Comparison of ENCODE assay signal across 10 cellular contexts in genomic region chr10:63068246-63068645, GRCh38.
DNase-seq lines count a peak whose midpoint lies in the region; ATAC-seq and TF ChIP-seq lines count a peak whose summit lies in the region.
"Had no signal": no experiment of that assay in that cellular context is flagged by ENCODE, and none has a peak within 500 bp of the region (broad histone marks: within the 10 kb centered on the region; RNA-seq: fewer than 3 reads in every experiment).

No MANE protein-coding gene starts in this region.

- H3K27me3 ChIP-seq in aorta (ENCODE audit: control insufficient read depth in 1 of 2, insufficient read depth in 2 of 2, low read length in 1 of 2), result no peaks in the 10 kb centered on the region

- H3K4me3 ChIP-seq in fibroblast of mammary gland (ENCODE audit: control insufficient read depth, low read depth, low read length) (no peak overlapping the region), aorta (ENCODE audit: low read length in 2 of 2) (no peak overlapping the region)
- H3K4me3 ChIP-seq: esophagus squamous epithelium had no signal

- H3K4me1 ChIP-seq in aorta (ENCODE audit: control insufficient read depth in 1 of 2, insufficient read depth in 2 of 2, low read length in 2 of 2), result no peaks in the 10 kb centered on the region
- H3K4me1 ChIP-seq: esophagus squamous epithelium had no signal

- WGBS in aorta, 2 donors, result 82 to 83% methylated on average over 7 of the region's 7 CpGs

- H3K9me3 ChIP-seq in aorta (ENCODE audit: control insufficient read depth, low read length), result no peaks in the 10 kb centered on the region
- H3K9me3 ChIP-seq: Caco-2, esophagus squamous epithelium had no signal

- no peak overlapping the region for H3K27ac ChIP-seq in aorta (ENCODE audit: low read depth in 1 of 2, low read length in 2 of 2)
- H3K27ac ChIP-seq: esophagus squamous epithelium had no signal

- intact Hi-C loops in aorta (cut with DNase I), result no loop called here

- H3K36me3 ChIP-seq in aorta (ENCODE audit: control insufficient read depth in 1 of 2, insufficient read depth in 2 of 2, low read length in 1 of 2), result no peaks in the 10 kb centered on the region
- H3K36me3 ChIP-seq: esophagus squamous epithelium had no signal

- DNase-seq in CD1c-positive myeloid dendritic cell (ENCODE audit: extremely low spot score) (peak; percentile 84), HCEC 1CT (peak; percentile 30), OCI-M1 (lab: John Stamatoyannopoulos, UW) (peak; percentile 63), fibroblast of mammary gland (ENCODE audit: low read depth) (peak; percentile 53), aorta (no peak)
- DNase-seq: Caco-2, esophagus squamous epithelium, NCI-H226 had no signal

- no peak for TF ChIP-seq CTCF in fibroblast of mammary gland (conservative IDR thresholded peaks at IDR 0.05; ENCODE audit: control insufficient read depth, insufficient read depth, low read depth, low read length)

- ATAC-seq in HG02840 (IDR thresholded peaks at IDR 0.05; ENCODE audit: low FRiP score, unreplicated experiment), result no peak
- no peak for ATAC-seq in HG03159 (IDR thresholded peaks at IDR 0.05; ENCODE audit: unreplicated experiment)
- ATAC-seq in aorta (ENCODE audit: low FRiP score), result no peak

Comparison
In these comparisons a context has a peak if more than half of its experiments do, and no peak if none do; other contexts are left out.
1. DNase-seq: peak in CD1c-positive myeloid dendritic cell (single experiment), HCEC 1CT (single experiment), OCI-M1 (single experiment) and fibroblast of mammary gland (single experiment); none in aorta (0 of 2).